ENCODE assay signal across 19 cellular contexts in genomic region chr1:83856381-83856780, GRCh38.
"Had no signal": no experiment of that assay in that cellular context is flagged by ENCODE, and none has a peak within 500 bp of the region (broad histone marks: within the 10 kb centered on the region; RNA-seq: fewer than 3 reads in every experiment).

No MANE protein-coding gene starts in this region.

- FAIRE-seq: colon, endothelial cell of umbilical vein, keratinocyte had no signal

- H3K79me2 ChIP-seq: hepatocyte had no signal

- H3K27ac ChIP-seq: coronary artery, dorsolateral prefrontal cortex, esophagus muscularis mucosa, foreskin keratinocyte, heart right ventricle, hepatocyte, left lung had no signal

- H3K4me2 ChIP-seq: hepatocyte had no signal

- DNase-seq: dorsolateral prefrontal cortex; effector CD4-positive, alpha-beta T cell; effector memory CD4-positive, alpha-beta T cell; glutamatergic neuron; head of caudate nucleus; heart right ventricle; immature natural killer cell; left cardiac atrium; left lung; left ventricle myocardium superior; mammary epithelial cell had no signal

- H2AFZ ChIP-seq: hepatocyte had no signal

- ATAC-seq: foreskin keratinocyte, heart right ventricle, left cardiac atrium, left lung, left ventricle myocardium superior had no signal

- H3K36me3 ChIP-seq: esophagus muscularis mucosa, heart right ventricle, left lung had no signal

- H3K27me3 ChIP-seq: foreskin keratinocyte, heart right ventricle, hepatocyte had no signal

- H3K4me3 ChIP-seq: coronary artery, esophagus muscularis mucosa, heart right ventricle, hepatocyte, left lung, lung had no signal

- H3K9me3 ChIP-seq: esophagus muscularis mucosa, heart right ventricle, left lung had no signal

- H3K4me1 ChIP-seq: foreskin keratinocyte, left lung had no signal
